In genomic region chr3:14466179-14466903, GRCh38 we compare ENCODE assay signal across 17 cellular contexts.
DNase-seq lines count a peak whose midpoint lies in the region; ATAC-seq and TF ChIP-seq lines count a peak whose summit lies in the region.
"Had no signal": no experiment of that assay in that cellular context is flagged by ENCODE, and none has a peak within 500 bp of the region (broad histone marks: within the 10 kb centered on the region; RNA-seq: fewer than 3 reads in every experiment).

No MANE protein-coding gene starts in this region.

- no peaks in the 10 kb centered on the region for H3K9me3 Mint-ChIP-seq in activated naive CD4-positive, alpha-beta T cell treated with anti-CD3 and anti-CD28 coated beads, Interleukin-2, amount 50 U/mL, for 72 hours
- no peaks in the 10 kb centered on the region for H3K9me3 Mint-ChIP-seq in activated naive CD4-positive, alpha-beta T cell treated with anti-CD3 and anti-CD28 coated beads, Interleukin-2, amount 10 ng/mL, durations not matched to agents 7 days and 5 days
- no peaks in the 10 kb centered on the region for H3K9me3 Mint-ChIP-seq in WTC11
- H3K9me3 Mint-ChIP-seq: CD8-positive, alpha-beta T cell; H9; IgD-negative memory B cell had no signal

- no peak overlapping the region for H3K23ac ChIP-seq in neuronal stem cell (ENCODE audit: low read depth, low read length, poor library complexity)

- ATAC-seq in activated naive CD4-positive, alpha-beta T cell treated with anti-CD3 and anti-CD28 coated beads, Interleukin-2, amount 50 U/mL, for 72 hours = no peak
- no peak for ATAC-seq in WTC11
- no peak for ATAC-seq in mucosa of descending colon
- ATAC-seq: CD8-positive, alpha-beta T cell had no signal

- H3K4ac ChIP-seq in neuronal stem cell (ENCODE audit: low read length) = no peak overlapping the region

- no peak overlapping the region for H3K9ac ChIP-seq in neuronal stem cell (ENCODE audit: low read depth, low read length, poor library complexity)
- H3K9ac ChIP-seq: BLaER1 had no signal

- H2BK12ac ChIP-seq in neuronal stem cell (ENCODE audit: low read length) = no peak overlapping the region

- no peak overlapping the region for H3K4me3 Mint-ChIP-seq in activated naive CD4-positive, alpha-beta T cell treated with anti-CD3 and anti-CD28 coated beads, Interleukin-2, amount 10 ng/mL, durations not matched to agents 7 days and 5 days
- no peak overlapping the region for H3K4me3 Mint-ChIP-seq in WTC11
- H3K4me3 Mint-ChIP-seq: CD8-positive, alpha-beta T cell; H9; IgD-negative memory B cell had no signal

- H3K9me3 ChIP-seq in HEK293 (ENCODE audit: control insufficient read depth, insufficient read depth, low read depth, low read length) (no peaks in the 10 kb centered on the region), neutrophil (peaks cover 4% of the 10 kb centered on the region), mucosa of descending colon (no peaks in the 10 kb centered on the region), breast epithelium (no peaks in the 10 kb centered on the region), neuronal stem cell (replicated peaks in 1 of 2; ENCODE audit: control insufficient read depth in 2 of 2, insufficient read depth in 1 of 2, low read depth in 1 of 2, low read length in 2 of 2) (no peaks in the 10 kb centered on the region)
- H3K9me3 ChIP-seq: BLaER1 had no signal

- H2AK5ac ChIP-seq in neuronal stem cell (ENCODE audit: low read depth, low read length) = no peak overlapping the region

- H2BK120ac ChIP-seq in neuronal stem cell (ENCODE audit: low read depth, low read length) = no peak overlapping the region

- no peak overlapping the region for H3K14ac ChIP-seq in neuronal stem cell (ENCODE audit: low read length)

- no peak overlapping the region for H4K8ac ChIP-seq in neuronal stem cell (ENCODE audit: low read depth, low read length)

- H3K79me1 ChIP-seq in neuronal stem cell (ENCODE audit: low read depth, low read length) = no peaks in the 10 kb centered on the region

- no CpG with 5 or more reads among the region's 23 CpGs for WGBS in neuronal stem cell (ENCODE audit: extremely low coverage in 2 of 2, insufficient read length in 2 of 2, insufficient replicate concordance in 1 of 2), 2 donors

- H3K36me3 ChIP-seq in HEK293 (ENCODE audit: control insufficient read depth in 2 of 2, insufficient read depth in 1 of 2, low read length in 2 of 2) (peaks cover 0 to 19% of the 10 kb centered on the region in 2 experiments; a peak in 2 of 3 replicates), neutrophil (peaks cover 100% of the 10 kb centered on the region), mucosa of descending colon (ENCODE audit: low read depth) (no peaks in the 10 kb centered on the region), breast epithelium (no peaks in the 10 kb centered on the region), neuronal stem cell (replicated peaks in 1 of 2; ENCODE audit: control insufficient read depth in 2 of 2, insufficient read depth in 2 of 2, low read length in 2 of 2) (peaks cover 0 to 45% of the 10 kb centered on the region in 2 donors)

- no peak overlapping the region for H2BK15ac ChIP-seq in neuronal stem cell (ENCODE audit: low read length)

- no peak overlapping the region for H3K4me2 ChIP-seq in neuronal stem cell (ENCODE audit: insufficient read depth, low read length, poor library complexity, severe bottlenecking)
- H3K4me2 ChIP-seq: BLaER1 had no signal

- H3K4me1 ChIP-seq in HEK293 (ENCODE audit: control insufficient read depth, insufficient read depth, low read length) = no peaks in the 10 kb centered on the region
- H3K4me1 ChIP-seq in neutrophil (ENCODE audit: control insufficient read depth in 1 of 2, insufficient read depth in 1 of 2, low read depth in 1 of 2, low read length in 1 of 2) = peaks cover 0 to 6% of the 10 kb centered on the region in 2 experiments
- H3K4me1 ChIP-seq in mucosa of descending colon (ENCODE audit: low read depth) = no peaks in the 10 kb centered on the region
- no peaks in the 10 kb centered on the region for H3K4me1 ChIP-seq in breast epithelium
- peaks cover 2 to 14% of the 10 kb centered on the region in 2 donors for H3K4me1 ChIP-seq in neuronal stem cell (ENCODE audit: control insufficient read depth in 2 of 2, insufficient read depth in 1 of 2, low read depth in 1 of 2, low read length in 2 of 2)

- TF ChIP-seq CTCF in HEK293 (tag by site-specific recombination; IDR thresholded peaks at IDR 0.05) = no peak
- no peak for TF ChIP-seq CTCF in WTC11 (IDR thresholded peaks at IDR 0.05)
- no peak for TF ChIP-seq CTCF in neutrophil (IDR thresholded peaks at IDR 0.05)
- no peak for TF ChIP-seq CTCF in mucosa of descending colon (IDR thresholded peaks at IDR 0.05)
- TF ChIP-seq CTCF in breast epithelium (IDR thresholded peaks at IDR 0.05) = no peak

- intact Hi-C loops in mucosa of descending colon (cut with DNase I, micrococcal nuclease) (loop anchor here (5.0 kb wide), 1 partner anchor 204 kb away; no protein-coding TSS in a partner anchor), breast epithelium (cut with DNase I; ENCODE audit: low total_unique reads) (loop anchor here (5.0 kb wide), 1 partner anchor 204 kb away; no protein-coding TSS in a partner anchor)

- H3K18ac ChIP-seq in neuronal stem cell (ENCODE audit: low read length) = no peak overlapping the region

- no peaks in the 10 kb centered on the region for H3K36me3 Mint-ChIP-seq in activated naive CD4-positive, alpha-beta T cell treated with anti-CD3 and anti-CD28 coated beads, Interleukin-2, amount 50 U/mL, for 72 hours
- peaks cover 17% of the 10 kb centered on the region for H3K36me3 Mint-ChIP-seq in activated naive CD4-positive, alpha-beta T cell treated with anti-CD3 and anti-CD28 coated beads, Interleukin-2, amount 10 ng/mL, durations not matched to agents 7 days and 5 days
- peaks cover 55% of the 10 kb centered on the region for H3K36me3 Mint-ChIP-seq in WTC11

- H4K91ac ChIP-seq in neuronal stem cell (ENCODE audit: low read depth, low read length, poor library complexity) = no peak overlapping the region

- no peak overlapping the region for H3K27ac ChIP-seq in HEK293 (ENCODE audit: extremely low read depth, low read depth, low read length)
- peak overlapping the region; percentile 60 for H3K27ac ChIP-seq in neutrophil
- no peak overlapping the region for H3K27ac ChIP-seq in breast epithelium
- H3K27ac ChIP-seq in neuronal stem cell (replicated peaks; ENCODE audit: low read length) = no peak overlapping the region
- H3K27ac ChIP-seq: 22Rv1, BLaER1, HL-60 had no signal

- H3K4me1 Mint-ChIP-seq in activated naive CD4-positive, alpha-beta T cell treated with anti-CD3 and anti-CD28 coated beads, Interleukin-2, amount 10 ng/mL, durations not matched to agents 7 days and 5 days = peaks cover 2% of the 10 kb centered on the region
- peaks cover 23% of the 10 kb centered on the region for H3K4me1 Mint-ChIP-seq in WTC11

- H3K27ac Mint-ChIP-seq in activated naive CD4-positive, alpha-beta T cell treated with anti-CD3 and anti-CD28 coated beads, Interleukin-2, amount 50 U/mL, for 72 hours = peak overlapping the region; percentile 14 to 32
- H3K27ac Mint-ChIP-seq in activated naive CD4-positive, alpha-beta T cell treated with anti-CD3 and anti-CD28 coated beads, Interleukin-2, amount 10 ng/mL, durations not matched to agents 7 days and 5 days = no peak overlapping the region
- peak overlapping the region; percentile 41; the same call in 1 of the 2 replicates for H3K27ac Mint-ChIP-seq in WTC11
- H3K27ac Mint-ChIP-seq: CD8-positive, alpha-beta T cell; IgD-negative memory B cell had no signal

- POLR2A ChIA-PET in HEK293 (lab: Yijun Ruan, JAX) (no interaction called here), WTC11 (lab: Charles Lee) (no interaction called here)

- H2AFZ ChIP-seq in neuronal stem cell (ENCODE audit: low read length) = no peak overlapping the region

- CTCF ChIA-PET in activated naive CD4-positive, alpha-beta T cell treated with anti-CD3 and anti-CD28 coated beads, Interleukin-2, amount 10 ng/mL, durations not matched to agents 7 days and 5 days (lab: Charles Lee) = interaction anchor here (0.7 to 2.8 kb wide), 11 partner anchors 15 to 262 kb away, joined by 3 to 34 read pairs (median 5); partner anchors contain the start of gene SLC6A6
- CTCF ChIA-PET in HEK293 (lab: Yijun Ruan, JAX) (interaction anchor here (0.6 to 14.4 kb wide), 11 partner anchors 9 to 809 kb away, joined by 3 to 163 read pairs (median 4); no protein-coding TSS in a partner anchor), WTC11 (lab: Charles Lee) (interaction anchor here (0.7 to 3.8 kb wide), 8 partner anchors 8 to 341 kb away, joined by 3 to 67 read pairs (median 6); no protein-coding TSS in a partner anchor)

- H3K27me3 ChIP-seq in neutrophil = no peaks in the 10 kb centered on the region
- H3K27me3 ChIP-seq in breast epithelium = no peaks in the 10 kb centered on the region
- no peaks in the 10 kb centered on the region for H3K27me3 ChIP-seq in neuronal stem cell (ENCODE audit: control insufficient read depth in 3 of 3, insufficient read depth in 3 of 3, low read depth in 1 of 3, low read length in 3 of 3)
- H3K27me3 ChIP-seq: BLaER1 had no signal

- H3K4me3 ChIP-seq in HEK293 (ENCODE audit: low read depth, low read length) (no peak overlapping the region), neutrophil (ENCODE audit: low read depth in 1 of 2, low read length in 1 of 2) (no peak overlapping the region), mucosa of descending colon (no peak overlapping the region), breast epithelium (no peak overlapping the region), neuronal stem cell (ENCODE audit: low read length in 2 of 2) (no peak overlapping the region)
- H3K4me3 ChIP-seq: BLaER1 had no signal

- TF ChIP-seq POLR2A in breast epithelium (IDR thresholded peaks at IDR 0.05) = no peak

- DNase-seq in activated naive CD4-positive, alpha-beta T cell treated with anti-CD3 and anti-CD28 coated beads, Interleukin-2, amount 50 U/mL, for 72 hours (ENCODE audit: low spot score in 2 of 2) = no peak
- DNase-seq in activated naive CD4-positive, alpha-beta T cell treated with anti-CD3 and anti-CD28 coated beads, Interleukin-2, amount 10 ng/mL, durations not matched to agents 7 days and 5 days = no peak
- no peak for DNase-seq in WTC11 (ENCODE audit: low spot score)
- DNase-seq in mucosa of descending colon = no peak
- DNase-seq in breast epithelium (ENCODE audit: low spot score in 2 of 2) = no peak
- no peak for DNase-seq in neuronal stem cell (ENCODE audit: low spot score)
- DNase-seq: Calu3; CD8-positive, alpha-beta T cell; DMS79 treated with DMSO at 0.1 percent for 48 hours; GF-D8; H9 had no signal

- no peak overlapping the region for H2BK5ac ChIP-seq in neuronal stem cell (ENCODE audit: low read length)

- no peaks in the 10 kb centered on the region for H3K27me3 Mint-ChIP-seq in activated naive CD4-positive, alpha-beta T cell treated with anti-CD3 and anti-CD28 coated beads, Interleukin-2, amount 10 ng/mL, durations not matched to agents 7 days and 5 days
- no peaks in the 10 kb centered on the region for H3K27me3 Mint-ChIP-seq in WTC11 (ENCODE audit: low read depth)
- H3K27me3 Mint-ChIP-seq: IgD-negative memory B cell had no signal

TF ChIP-seq in HEK293, 187 proteins besides CTCF, POLR2A, EP300 and RAD21 (continues in another document):
- TF ChIP-seq ZNF404 (tag by site-specific recombination; IDR thresholded peaks at IDR 0.05) = no peak
